ENCODE assay signal across 9 cellular contexts in genomic region chr6:127291495-127291894, GRCh38. TPM values are rescaled to one million over a fixed set of nuclear protein-coding genes. Genes with fewer than 3 reads are reported as not detected.
DNase-seq lines count a peak whose midpoint lies in the region; ATAC-seq and TF ChIP-seq lines count a peak whose summit lies in the region.
"Had no signal": no experiment of that assay in that cellular context is flagged by ENCODE, and none has a peak within 500 bp of the region (broad histone marks: within the 10 kb centered on the region; RNA-seq: fewer than 3 reads in every experiment).

No MANE protein-coding gene starts in this region.

- H3K9me3 ChIP-seq in endocrine pancreas (ENCODE audit: control insufficient read depth, low read length): no peaks in the 10 kb centered on the region
- H3K9me3 ChIP-seq in Peyer's patch: no peaks in the 10 kb centered on the region

- ATAC-seq in GM19455 (IDR thresholded peaks at IDR 0.05; ENCODE audit: unreplicated experiment) (peak; percentile 78), HG03108 (IDR thresholded peaks at IDR 0.05; ENCODE audit: unreplicated experiment) (peak; percentile 86), left ventricle myocardium superior (no peak)

- POLR2A ChIA-PET in GM10248 (lab: Yijun Ruan, JAX): no interaction called here

- no peak overlapping the region for H3K27ac ChIP-seq in Peyer's patch

- TF ChIP-seq CTCF in GM10248 (IDR thresholded peaks at IDR 0.05; ENCODE audit: control extremely low read depth, extremely low read depth, low read depth, missing control alignments) (no peak), Peyer's patch (IDR thresholded peaks at IDR 0.05) (no peak)

- peaks cover 12% of the 10 kb centered on the region for H3K4me1 ChIP-seq in endocrine pancreas (ENCODE audit: control insufficient read depth, insufficient read depth, low read length)
- peaks cover 0 to 8% (median 0%) of the 10 kb centered on the region in 4 donors for H3K4me1 ChIP-seq in Peyer's patch

- H3K9ac ChIP-seq in endocrine pancreas (ENCODE audit: control insufficient read depth, insufficient read depth, low read length): no peak overlapping the region

- DNase-seq in GM10248 (ENCODE audit: extremely low spot score) (peak; percentile 22), SK-N-DZ (ENCODE audit: low spot score) (no peak), left ventricle myocardium superior (no peak), Peyer's patch (no peak), NCI-H1417 treated with DMSO at 0.1 percent for 48 hours (lab: John Stamatoyannopoulos, UW) (no peak)
- DNase-seq: mammary epithelial cell had no signal

- H3K36me3 ChIP-seq in endocrine pancreas (ENCODE audit: control insufficient read depth, insufficient read depth, low read length) (peaks cover 11% of the 10 kb centered on the region), Peyer's patch (peaks cover 0 to 15% (median 0%) of the 10 kb centered on the region in 3 donors)

- TF ChIP-seq POLR2A in Peyer's patch (IDR thresholded peaks at IDR 0.05): no peak

- intact Hi-C loops in left ventricle myocardium superior (cut with micrococcal nuclease): no loop called here

- H3K27me3 ChIP-seq in endocrine pancreas (ENCODE audit: control insufficient read depth, insufficient read depth, low read length): no peaks in the 10 kb centered on the region
- H3K27me3 ChIP-seq in Peyer's patch: no peaks in the 10 kb centered on the region

- CTCF ChIA-PET in GM10248 (lab: Yijun Ruan, JAX): interaction anchor here (0.8 to 5.3 kb wide), 8 partner anchors 9 to 1501 kb away, joined by 3 to 68 read pairs (median 3); partner anchors contain the start of genes NCOA7 and RNF146

- H3K4me3 ChIP-seq in endocrine pancreas (ENCODE audit: control insufficient read depth, insufficient read depth, low read length): peak overlapping the region; percentile 70
- H3K4me3 ChIP-seq in Peyer's patch: no peak overlapping the region

RNA-seq across cellular contexts. Expression of gene RNF146, which starts 24.8 kb away (rescaled TPM):
- 43.2 and 43.3 TPM in 2 replicates for polyA plus RNA-seq in SK-N-DZ (2014; cell fraction: cytosol; rRNA removed)
- 92.5 and 95.2 TPM in 2 replicates for polyA plus RNA-seq in SK-N-DZ (2014; cell fraction: nucleus; rRNA removed)
- total RNA-seq in left ventricle myocardium superior (46.3 TPM), Peyer's patch (10 to 100 TPM; 21.5 to 87.5 (median 37.7) TPM)

RNA-seq across cellular contexts. Expression of gene ECHDC1, which starts 51.9 kb away (rescaled TPM):
- polyA plus RNA-seq in SK-N-DZ (2014; cell fraction: cytosol; rRNA removed): 125 and 185 TPM in 2 replicates
- polyA plus RNA-seq in SK-N-DZ (2014; cell fraction: nucleus; rRNA removed): 69.4 and 88.2 TPM in 2 replicates
- 43.4 TPM for total RNA-seq in left ventricle myocardium superior
- total RNA-seq in Peyer's patch: 10 to 100 TPM; 48.9 to 71.8 (median 60.0) TPM
